Comparison of ENCODE assay signal across 8 cellular contexts in the genomic region with DNA sequence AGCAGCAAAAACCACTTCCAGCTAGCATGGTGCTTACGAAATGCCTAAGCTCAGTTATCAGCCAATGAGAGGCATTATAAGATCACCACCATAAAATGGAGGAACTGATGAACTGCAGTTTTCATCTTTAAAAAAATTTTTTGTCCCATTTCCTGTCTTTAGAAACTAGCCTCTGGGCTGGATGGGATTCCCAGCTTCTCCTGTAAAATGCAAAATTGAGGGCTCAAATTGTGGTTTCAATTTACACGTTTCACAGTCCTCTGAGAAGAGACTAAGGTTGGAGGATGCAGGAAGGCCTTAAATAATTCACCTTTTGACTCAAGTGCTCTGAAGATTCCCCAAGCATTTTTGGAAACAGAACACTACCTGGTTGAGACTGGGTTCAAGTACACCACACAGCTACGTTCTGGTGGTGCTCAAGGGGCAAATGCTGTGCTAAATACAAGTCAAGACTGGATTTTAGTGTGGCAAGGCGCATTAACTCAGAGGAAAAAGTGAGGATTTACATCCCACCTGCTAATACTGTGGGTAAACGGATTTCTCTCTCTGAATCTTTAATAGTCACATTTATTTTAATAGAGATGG. TPM values are rescaled to one million over a fixed set of nuclear protein-coding genes. Genes with fewer than 3 reads are reported as not detected.
DNase-seq lines count a peak whose midpoint lies in the region; ATAC-seq and TF ChIP-seq lines count a peak whose summit lies in the region.

No MANE protein-coding gene starts in this region.

- peak; percentile 8 for DNase-seq in stimulated activated CD4-positive, alpha-beta T cell treated with anti-CD3 and anti-CD28 coated beads, Interleukin-15, amount 100 ng/mL, for 24 hours
- DNase-seq in stimulated activated CD4-positive, alpha-beta T cell treated with anti-CD3 and anti-CD28 coated beads, Interleukin-4, amount 100 ng/mL, for 1 hour: no peak
- DNase-seq in PC-3 (peak; percentile 20), choroid plexus epithelial cell (ENCODE audit: low read depth) (peak; percentile 52), mesothelial cell of epicardium (ENCODE audit: low spot score in 2 of 2, unreplicated experiment in 2 of 2) (no peak), uterus (no peak), D341Med (ENCODE audit: low spot score) (no peak)
- DNase-seq in effector CD4-positive, alpha-beta T cell: no peak

- peaks cover 23% of the 10 kb centered on the region for H3K9me3 Mint-ChIP-seq in mesothelial cell of epicardium

- H3K79me2 ChIP-seq in PC-3 (ENCODE audit: low read length): 0 out of 2 replicates have a peak, but pooled peaks cover 19% of the 10 kb centered on the region

- peak overlapping the region; percentile 92 for H3K4me3 Mint-ChIP-seq in mesothelial cell of epicardium

- no peaks in the 10 kb centered on the region for H3K9me2 ChIP-seq in PC-3 (replicated peaks; ENCODE audit: low read length)

- peaks cover 16% of the 10 kb centered on the region for H3K4me1 Mint-ChIP-seq in mesothelial cell of epicardium

- TF ChIP-seq CTCF in PC-3 (conservative IDR thresholded peaks at IDR 0.05; ENCODE audit: low read depth, low read length) (no peak), choroid plexus epithelial cell (conservative IDR thresholded peaks at IDR 0.05; ENCODE audit: low read depth, low read length) (no peak), mesothelial cell of epicardium (IDR thresholded peaks at IDR 0.05; ENCODE audit: unreplicated experiment) (no peak), uterus (IDR thresholded peaks at IDR 0.05) (no peak)

- no peaks in the 10 kb centered on the region for H3K27me3 ChIP-seq in PC-3 (ENCODE audit: low read length)
- H3K27me3 ChIP-seq in uterus: no peaks in the 10 kb centered on the region

- TF ChIP-seq POLR2A in uterus (IDR thresholded peaks at IDR 0.05): no peak

- CTCF ChIA-PET in PC-3 (lab: Charles Lee): no interaction called here

- H3K27ac Mint-ChIP-seq in mesothelial cell of epicardium: peak overlapping the region; percentile 98

- intact Hi-C loops in PC-3 (cut with micrococcal nuclease): loop anchor here (10.0 kb wide), 2 partner anchors 79 to 389 kb away; no protein-coding TSS in a partner anchor
- intact Hi-C loops in uterus (cut with DNase I; ENCODE audit: low total_unique reads): loop anchor here (10.0 kb wide), 1 partner anchor 121 kb away; the partner anchor contains the start of gene ZNF248

- H3K4me3 ChIP-seq in PC-3 (ENCODE audit: low read length): peak overlapping the region; percentile 83
- peak overlapping the region; percentile 94 for H3K4me3 ChIP-seq in choroid plexus epithelial cell (ENCODE audit: low read depth, low read length)
- H3K4me3 ChIP-seq in uterus: peak overlapping the region; percentile 59 to 85

- H3K9ac ChIP-seq in PC-3 (ENCODE audit: low read length): peak overlapping the region; percentile 91

- H3K4me2 ChIP-seq in PC-3 (ENCODE audit: low read length): peak overlapping the region; percentile 92

- TSS peak; percentile 55 for BruUV-seq in PC-3 (replicated peaks; lab: Mats Ljungman, UMichigan)

- peaks cover 11% of the 10 kb centered on the region; the same call in 1 of the 2 replicates for H3K4me1 ChIP-seq in PC-3 (ENCODE audit: insufficient read depth, low read length)
- H3K4me1 ChIP-seq in uterus: no peaks in the 10 kb centered on the region

- peak overlapping the region; percentile 94 for H2AFZ ChIP-seq in PC-3 (ENCODE audit: low read length)

- H3K9me3 ChIP-seq in PC-3 (ENCODE audit: low read length) (0 out of 2 replicates have a peak, but pooled peaks cover 5% of the 10 kb centered on the region), uterus (no peaks in the 10 kb centered on the region)

- H3K36me3 ChIP-seq in PC-3 (ENCODE audit: low read depth, low read length) (peaks cover 4% of the 10 kb centered on the region; the same call in 1 of the 2 replicates), uterus (no peaks in the 10 kb centered on the region)

- peaks cover 35% of the 10 kb centered on the region for H3K36me3 Mint-ChIP-seq in mesothelial cell of epicardium

- H3K27ac ChIP-seq in PC-3 (ENCODE audit: low read length) (peak overlapping the region; percentile 59; the same call in 1 of the 2 replicates), uterus (peak overlapping the region; percentile 95)

- no peaks in the 10 kb centered on the region for H3K27me3 Mint-ChIP-seq in mesothelial cell of epicardium (ENCODE audit: low read depth)

- no peaks in the 10 kb centered on the region for H3F3A ChIP-seq in PC-3 (ENCODE audit: low read length, unreplicated experiment)

- POLR2A ChIA-PET in PC-3 (lab: Charles Lee; ENCODE audit: unreplicated experiment): interaction anchor here (0.6 kb wide), 1 partner anchor 83 kb away, joined by 4 read pairs; no protein-coding TSS in a partner anchor

- no peak for ATAC-seq in PC-3

- no peaks in the 10 kb centered on the region for H4K20me1 ChIP-seq in PC-3 (ENCODE audit: low read length)

RNA-seq across cellular contexts. Expression of gene ZNF25, which starts 0.9 kb away (rescaled TPM):
- 2.4 and 3.9 TPM in 2 replicates for total RNA-seq in PC-3 (2014; rRNA removed)
- 12.3 to 12.7 TPM (median 12.5 TPM) in 3 replicates for total RNA-seq in mesothelial cell of epicardium
- total RNA-seq in uterus: 10 to 100 TPM; 11.8 to 31.3 (median 27.3) TPM

RNA-seq across cellular contexts. Expression of gene ZNF33A, which starts 35.0 kb away (rescaled TPM):
- 18.0 and 21.1 TPM in 2 replicates for total RNA-seq in PC-3 (2014; rRNA removed)
- 35.9 to 37.5 TPM (median 36.1 TPM) in 3 replicates for total RNA-seq in mesothelial cell of epicardium
- total RNA-seq in uterus: 10 to 100 TPM; 21.8 to 77.8 (median 33.9) TPM

Comparison
In these comparisons a context has a peak if more than half of its experiments do, and no peak if none do; other contexts are left out.
1. DNase-seq: peak in stimulated activated CD4-positive, alpha-beta T cell treated with anti-CD3 and anti-CD28 coated beads, Interleukin-15, amount 100 ng/mL, for 24 hours (single experiment), PC-3 (single experiment) and choroid plexus epithelial cell (single experiment); none in stimulated activated CD4-positive, alpha-beta T cell treated with anti-CD3 and anti-CD28 coated beads, Interleukin-4, amount 100 ng/mL, for 1 hour (single experiment), mesothelial cell of epicardium (0 of 2), uterus (0 of 2), D341Med (single experiment) and effector CD4-positive, alpha-beta T cell (single experiment).
2. Peak in every context shown above with its lines, with median percentiles within 50 percentile points of each other: H3K4me3 ChIP-seq.